In genomic region chr1:201728731-201729130, GRCh38 we compare ENCODE assay signal across 3 cellular contexts.
TF ChIP-seq lines count a peak whose summit lies in the region.

No MANE protein-coding gene starts in this region.

TF ChIP-seq in IMR-90, 13 proteins besides CTCF, POLR2A, EP300 and RAD21:
- TF ChIP-seq NFE2L2 (IDR thresholded peaks at IDR 0.05; ENCODE audit: low read depth, low read length) (no peak), CEBPB (IDR thresholded peaks at IDR 0.05; ENCODE audit: low read depth, low read length) (no peak), RCOR1 (IDR thresholded peaks at IDR 0.05; ENCODE audit: insufficient replicate concordance, low read length) (no peak), MAFK (IDR thresholded peaks at IDR 0.05; ENCODE audit: low read depth, low read length) (no peak), CHD1 (IDR thresholded peaks at IDR 0.05; ENCODE audit: low read depth, low read length) (no peak), MXI1 (IDR thresholded peaks at IDR 0.05; ENCODE audit: borderline replicate concordance, low read depth, low read length) (no peak), RFX5 (IDR thresholded peaks at IDR 0.05; ENCODE audit: low read depth, low read length) (no peak), USF2 (IDR thresholded peaks at IDR 0.05; ENCODE audit: low read depth, low read length) (no peak), MAZ (IDR thresholded peaks at IDR 0.05; ENCODE audit: borderline replicate concordance, low read depth, low read length) (no peak), FOS (IDR thresholded peaks at IDR 0.05; ENCODE audit: low read depth, low read length) (no peak), SMC3 (IDR thresholded peaks at IDR 0.05; ENCODE audit: low read depth, low read length) (no peak), BHLHE40 (IDR thresholded peaks at IDR 0.05; ENCODE audit: low read depth, low read length) (no peak), ELK1 (IDR thresholded peaks at IDR 0.05; ENCODE audit: borderline replicate concordance, low read depth, low read length) (no peak)

TF ChIP-seq in K562, 482 proteins besides CTCF, POLR2A, EP300 and RAD21:
- TF ChIP-seq ZNF445 (CRISPR knock-in tag; IDR thresholded peaks at IDR 0.05; ENCODE audit: low read depth): no peak
- TF ChIP-seq PRDM10 (IDR thresholded peaks at IDR 0.05; ENCODE audit: partially characterized antibody): no peak
- no peak for TF ChIP-seq HDAC8 (tag; IDR thresholded peaks at IDR 0.05)
- no peak for TF ChIP-seq ZNF253 (CRISPR knock-in tag; conservative IDR thresholded peaks at IDR 0.05)
- TF ChIP-seq RFX1 (IDR thresholded peaks at IDR 0.05): peak; percentile 82
- no peak for TF ChIP-seq SMAD1 (IDR thresholded peaks at IDR 0.05; ENCODE audit: low read depth, low read length, partially characterized antibody)
- no peak for TF ChIP-seq SMAD2 (IDR thresholded peaks at IDR 0.05; ENCODE audit: low read depth, low read length)
- TF ChIP-seq JUND (IDR thresholded peaks at IDR 0.05; ENCODE audit: borderline replicate concordance, low read depth, low read length): no peak
- no peak for TF ChIP-seq JUND (tag; IDR thresholded peaks at IDR 0.05; ENCODE audit: borderline replicate concordance, low read depth, low read length)

TF ChIP-seq in neural cell, 6 proteins besides CTCF, POLR2A, EP300 and RAD21:
- no peak for TF ChIP-seq EZH2 (IDR thresholded peaks at IDR 0.05; ENCODE audit: borderline replicate concordance, insufficient read depth, low read length, poor library complexity, severe bottlenecking)
- TF ChIP-seq POLR2AphosphoS5 (IDR thresholded peaks at IDR 0.05): peak; percentile 87
- peak; percentile 69 for TF ChIP-seq REST (IDR thresholded peaks at IDR 0.05; ENCODE audit: borderline replicate concordance)
- no peak for TF ChIP-seq TAF1 (IDR thresholded peaks at IDR 0.05; ENCODE audit: low read depth)
- TF ChIP-seq MXI1 (conservative IDR thresholded peaks at IDR 0.05; ENCODE audit: poor library complexity, severe bottlenecking): peak; percentile 31
- peak; percentile 51 for TF ChIP-seq SMC3 (conservative IDR thresholded peaks at IDR 0.05; ENCODE audit: poor library complexity)
TF ChIP-seq in neural cell: peak in this region for 4.
